Comparison of ENCODE assay signal across 8 cellular contexts in the genomic region with DNA sequence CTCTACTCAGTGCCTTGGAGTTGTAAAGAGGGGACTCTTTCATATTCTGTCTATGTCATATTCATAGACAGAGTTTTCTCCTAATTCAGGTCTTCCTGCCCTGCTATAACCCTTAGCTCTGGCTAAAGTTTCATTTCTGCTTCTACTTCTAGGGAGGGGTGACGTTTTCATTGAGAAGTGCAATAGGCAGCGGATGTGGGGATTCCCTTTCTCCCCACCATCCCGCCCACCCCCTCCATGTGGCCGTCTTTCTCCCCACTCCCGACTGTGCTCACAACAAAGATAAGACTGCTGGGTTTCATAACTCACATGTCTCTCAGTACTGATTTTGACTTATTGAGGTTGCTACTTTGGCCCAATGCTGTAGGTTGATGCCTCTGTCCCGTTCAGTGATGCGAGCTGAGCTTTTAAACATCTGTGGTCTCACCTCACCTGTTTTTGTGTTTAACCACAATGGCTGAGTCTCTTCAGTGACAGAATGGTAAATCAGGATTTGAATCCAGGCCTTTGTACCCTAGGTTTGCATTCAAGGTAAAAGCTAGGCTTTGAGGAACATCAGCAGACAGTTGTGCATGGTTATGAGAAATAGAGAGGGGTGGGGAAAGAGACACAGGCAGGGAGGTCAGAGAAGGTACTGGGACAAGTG. TPM values are rescaled to one million over a fixed set of nuclear protein-coding genes. Genes with fewer than 3 reads are reported as not detected.
DNase-seq lines count a peak whose midpoint lies in the region; ATAC-seq, FAIRE-seq and TF ChIP-seq lines count a peak whose summit lies in the region.

No MANE protein-coding gene starts in this region.

- peak; percentile 23 for DNase-seq in activated CD4-positive, alpha-beta T cell treated with anti-CD3 and anti-CD28 coated beads, Interleukin-2, amount 10 ng/mL, durations not matched to agents 7 days and 5 days
- peak; percentile 22 for DNase-seq in stimulated activated CD4-positive, alpha-beta T cell treated with anti-CD3 and anti-CD28 coated beads, Interleukin-2, amount 100 ng/mL, for 4 hours (ENCODE audit: low read depth)
- DNase-seq in foreskin melanocyte: no peak
- DNase-seq in H54 (ENCODE audit: insufficient read length, low spot score): no peak
- no peak for DNase-seq in psoas muscle
- DNase-seq in LoVo (ENCODE audit: low spot score): no peak

- intact Hi-C loops in psoas muscle (cut with DNase I): loop anchor here in 1 of 2 donors (10.0 kb wide), 1 partner anchor 416 kb away; no protein-coding TSS in a partner anchor

- CTCF ChIA-PET in activated CD4-positive, alpha-beta T cell treated with anti-CD3 and anti-CD28 coated beads, Interleukin-2, amount 10 ng/mL, durations not matched to agents 7 days and 5 days (lab: Charles Lee): interaction anchor here (0.6 to 1.4 kb wide), 2 partner anchors 9 to 280 kb away, joined by 3 to 7 read pairs; no protein-coding TSS in a partner anchor

- H3K4me3 Mint-ChIP-seq in activated CD4-positive, alpha-beta T cell treated with anti-CD3 and anti-CD28 coated beads, Interleukin-2, amount 10 ng/mL, durations not matched to agents 7 days and 5 days: no peak overlapping the region

- H3K9me3 Mint-ChIP-seq in activated CD4-positive, alpha-beta T cell treated with anti-CD3 and anti-CD28 coated beads, Interleukin-2, amount 10 ng/mL, durations not matched to agents 7 days and 5 days: no peaks in the 10 kb centered on the region

- TF ChIP-seq CTCF in psoas muscle (IDR thresholded peaks at IDR 0.05): no peak

- no peak overlapping the region for H3K27ac ChIP-seq in psoas muscle

- FAIRE-seq in H54 (lab: Jason Lieb, UNC): no peak

- no peak overlapping the region for H3K4me3 ChIP-seq in psoas muscle

- H3K27me3 Mint-ChIP-seq in activated CD4-positive, alpha-beta T cell treated with anti-CD3 and anti-CD28 coated beads, Interleukin-2, amount 10 ng/mL, durations not matched to agents 7 days and 5 days: no peaks in the 10 kb centered on the region

- TF ChIP-seq POLR2A in H54 (IDR thresholded peaks at IDR 0.05; ENCODE audit: low read depth, low read length): no peak

- no peaks in the 10 kb centered on the region for H3K36me3 ChIP-seq in psoas muscle (ENCODE audit: insufficient read depth in 1 of 2, low read depth in 1 of 2)

- POLR2A ChIA-PET in activated CD4-positive, alpha-beta T cell treated with anti-CD3 and anti-CD28 coated beads, Interleukin-2, amount 10 ng/mL, durations not matched to agents 7 days and 5 days (lab: Charles Lee): interaction anchor here (1.3 kb wide), 1 partner anchor 41 kb away, joined by 4 read pairs; the partner anchor contains the start of gene DDX59

- ATAC-seq in GM19328 (IDR thresholded peaks at IDR 0.05; ENCODE audit: unreplicated experiment): peak; percentile 71
- ATAC-seq in HG03066 (IDR thresholded peaks at IDR 0.05; ENCODE audit: low read depth, unreplicated experiment): peak; percentile 70
- ATAC-seq in psoas muscle: no peak

- H3K27ac Mint-ChIP-seq in activated CD4-positive, alpha-beta T cell treated with anti-CD3 and anti-CD28 coated beads, Interleukin-2, amount 10 ng/mL, durations not matched to agents 7 days and 5 days: peak overlapping the region; percentile 0

- H3K36me3 Mint-ChIP-seq in activated CD4-positive, alpha-beta T cell treated with anti-CD3 and anti-CD28 coated beads, Interleukin-2, amount 10 ng/mL, durations not matched to agents 7 days and 5 days (ENCODE audit: low read depth): no peaks in the 10 kb centered on the region

- peaks cover 36% of the 10 kb centered on the region for H3K4me1 Mint-ChIP-seq in activated CD4-positive, alpha-beta T cell treated with anti-CD3 and anti-CD28 coated beads, Interleukin-2, amount 10 ng/mL, durations not matched to agents 7 days and 5 days

- H3K4me1 ChIP-seq in psoas muscle: no peaks in the 10 kb centered on the region

- 71 to 80% (median 78%) methylated on average over 7 of the region's 7 CpGs for WGBS in psoas muscle, 3 donors

- H3K27me3 ChIP-seq in psoas muscle (ENCODE audit: insufficient read depth in 3 of 3, low read length in 2 of 3): no peaks in the 10 kb centered on the region

- no peaks in the 10 kb centered on the region for H3K9me3 ChIP-seq in psoas muscle

RNA-seq across cellular contexts. Expression of gene KIF14, which starts 7.8 kb away (rescaled TPM):
- total RNA-seq in activated CD4-positive, alpha-beta T cell treated with anti-CD3 and anti-CD28 coated beads, Interleukin-2, amount 10 ng/mL, durations not matched to agents 7 days and 5 days: 10 to 100 TPM; 31.6 to 34.6 TPM
- total RNA-seq in psoas muscle: under 1 TPM; 0.04 to 0.11 (median 0.08) TPM
- under 1 TPM; 0.01 to 0.06 (median 0.04) TPM for polyA plus RNA-seq in psoas muscle

RNA-seq across cellular contexts. Expression of gene DDX59, which starts 41.4 kb away (rescaled TPM):
- total RNA-seq in activated CD4-positive, alpha-beta T cell treated with anti-CD3 and anti-CD28 coated beads, Interleukin-2, amount 10 ng/mL, durations not matched to agents 7 days and 5 days: 10 to 100 TPM; 25.7 to 26.7 TPM
- 10 to 100 TPM; 18.1 to 33.7 (median 29.9) TPM for total RNA-seq in psoas muscle
- polyA plus RNA-seq in psoas muscle: 10 to 100 TPM; 16.9 to 40.1 (median 30.1) TPM

Comparison
In these comparisons a context has a peak if more than half of its experiments do, and no peak if none do; other contexts are left out.
1. ATAC-seq: peak in GM19328 (single experiment) and HG03066 (single experiment); none in psoas muscle (0 of 4).
2. DNase-seq: peak in activated CD4-positive, alpha-beta T cell treated with anti-CD3 and anti-CD28 coated beads, Interleukin-2, amount 10 ng/mL, durations not matched to agents 7 days and 5 days (single experiment) and stimulated activated CD4-positive, alpha-beta T cell treated with anti-CD3 and anti-CD28 coated beads, Interleukin-2, amount 100 ng/mL, for 4 hours (single experiment); none in foreskin melanocyte (single experiment), H54 (single experiment), psoas muscle (0 of 2) and LoVo (single experiment).
3. RNA of gene KIF14, which starts 7.8 kb away (total RNA-seq): 31.6 to 34.6 TPM in activated CD4-positive, alpha-beta T cell treated with anti-CD3 and anti-CD28 coated beads, Interleukin-2, amount 10 ng/mL, durations not matched to agents 7 days and 5 days; 0.04 to 0.11 TPM in psoas muscle; every median in the first group is over 10 times any median in the second.